In the genomic region with DNA sequence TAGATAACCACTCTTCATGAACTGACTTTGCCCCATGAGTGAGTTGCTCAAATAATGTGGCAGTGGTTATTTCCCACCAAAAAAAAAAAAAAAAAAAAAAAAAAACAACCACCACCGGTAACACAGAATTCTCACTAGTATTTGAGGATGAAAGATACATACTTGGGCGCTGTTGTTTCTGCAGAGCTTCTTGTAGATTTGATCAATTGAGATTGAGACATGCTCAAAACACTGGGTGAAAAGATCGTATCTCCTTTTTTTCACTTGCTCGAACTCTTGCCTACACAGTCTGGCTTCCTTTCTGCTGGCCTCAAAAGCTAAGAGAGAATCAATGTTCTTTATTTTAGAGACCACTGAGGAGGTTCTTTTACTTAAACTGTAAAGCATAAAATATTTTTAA, we compare ENCODE assay signal across 29 cellular contexts. TPM values are rescaled to one million over a fixed set of nuclear protein-coding genes. Genes with fewer than 3 reads are reported as not detected.
"Had no signal": no experiment of that assay in that cellular context is flagged by ENCODE, and none has a peak within 500 bp of the region (broad histone marks: within the 10 kb centered on the region; RNA-seq: fewer than 3 reads in every experiment).

No MANE protein-coding gene starts in this region.

- H3K27ac Mint-ChIP-seq: dendritic cell treated with granulocyte-macrophage colony-stimulating factor and Interleukin-4, amounts not matched to agents 40 ng/mL and 50 ng/mL, for 4 days; effector memory CD8-positive, alpha-beta T cell; endodermal cell; mesothelial cell of epicardium had no signal

- H3K9me3 ChIP-seq: colonic mucosa, esophagus squamous epithelium, gastrocnemius medialis, heart right ventricle, left lung, lower lobe of right lung, mucosa of descending colon had no signal

- H3K27ac ChIP-seq: colonic mucosa, esophagus squamous epithelium, gastrocnemius medialis, heart right ventricle, left lung, lower lobe of right lung had no signal

- H3K4me3 ChIP-seq: colonic mucosa, esophagus squamous epithelium, gastrocnemius medialis, heart right ventricle, left lung, lower lobe of right lung, mucosa of descending colon had no signal

- H3K4me1 ChIP-seq: colonic mucosa, heart right ventricle, left lung, lower lobe of right lung had no signal

- H3K9me3 Mint-ChIP-seq: dendritic cell treated with granulocyte-macrophage colony-stimulating factor and Interleukin-4, amounts not matched to agents 40 ng/mL and 50 ng/mL, for 4 days; effector memory CD8-positive, alpha-beta T cell; endodermal cell; mesothelial cell of epicardium had no signal

- H3K4me3 Mint-ChIP-seq: dendritic cell treated with granulocyte-macrophage colony-stimulating factor and Interleukin-4, amounts not matched to agents 40 ng/mL and 50 ng/mL, for 4 days; effector memory CD8-positive, alpha-beta T cell; endodermal cell; mesothelial cell of epicardium had no signal

- H3K27me3 ChIP-seq: colonic mucosa, esophagus squamous epithelium, gastrocnemius medialis, heart right ventricle, left lung had no signal

- H3K27me3 Mint-ChIP-seq: dendritic cell treated with granulocyte-macrophage colony-stimulating factor and Interleukin-4, amounts not matched to agents 40 ng/mL and 50 ng/mL, for 4 days; effector memory CD8-positive, alpha-beta T cell had no signal

- H3K36me3 Mint-ChIP-seq: mesothelial cell of epicardium had no signal

- DNase-seq: colonic mucosa; cortex of kidney; effector CD8-positive, alpha-beta T cell; effector memory CD8-positive, alpha-beta T cell; endodermal cell; erythroblast; esophagus squamous epithelium; foreskin fibroblast; foreskin melanocyte; gastrocnemius medialis; glutamatergic neuron; head of caudate nucleus; heart right ventricle; hippocampal formation; left cardiac atrium; left lung; left ventricle myocardium superior; lower lobe of right lung; mesenchymal stem cell; mucosa of descending colon had no signal

- ATAC-seq: effector memory CD8-positive, alpha-beta T cell; esophagus mucosa; gastrocnemius medialis; heart right ventricle; left cardiac atrium; left lung; left ventricle myocardium superior; lower lobe of right lung; mucosa of descending colon had no signal

- H3K36me3 ChIP-seq: colonic mucosa, esophagus squamous epithelium, gastrocnemius medialis, heart right ventricle, left lung, lower lobe of right lung had no signal

- H3K4me1 Mint-ChIP-seq: mesothelial cell of epicardium had no signal

RNA-seq across cellular contexts. Expression of a gene that starts 59.6 kb away (rescaled TPM):
- total RNA-seq: esophagus mucosa, esophagus squamous epithelium, gastrocnemius medialis, glomerular endothelial cell, left cardiac atrium, left ventricle myocardium superior, lower leg skin, lower lobe of right lung, lung microvascular endothelial cell, mesenteric fat pad, mesothelial cell of epicardium, mucosa of descending colon, myocyte had no signal
- polyA plus RNA-seq: heart right ventricle, keratinocyte had no signal

RNA-seq across cellular contexts. Expression of a gene that starts 59.7 kb away (rescaled TPM):
- total RNA-seq: gastrocnemius medialis, left ventricle myocardium superior, mesenteric fat pad, myocyte had no signal
